ENCODE assay signal across 16 cellular contexts in genomic region chr4:156976147-156976546, GRCh38. TPM values are rescaled to one million over a fixed set of nuclear protein-coding genes. Genes with fewer than 3 reads are reported as not detected.
A peak's percentile ranks its signal among the peaks of the same experiment; 100 is the strongest.
DNase-seq lines count a peak whose midpoint lies in the region; ATAC-seq and TF ChIP-seq lines count a peak whose summit lies in the region.
"Had no signal": no experiment of that assay in that cellular context is flagged by ENCODE, and none has a peak within 500 bp of the region (broad histone marks: within the 10 kb centered on the region; RNA-seq: fewer than 3 reads in every experiment).

No MANE protein-coding gene starts in this region.

- TF ChIP-seq POLR2A in IMR-90 (IDR thresholded peaks at IDR 0.05; ENCODE audit: low read depth, low read length) = no peak

- H3K4me2 ChIP-seq in IMR-90 (ENCODE audit: low read depth, low read length) (peak overlapping the region; percentile 73; the same call in 1 of the 2 replicates), mammary epithelial cell (ENCODE audit: insufficient read depth, low read depth, low read length) (peak overlapping the region; percentile 25), hepatocyte (peak overlapping the region; percentile 43)
- H3K4me2 ChIP-seq: A549 had no signal

- no peak for TF ChIP-seq RAD21 in IMR-90 (IDR thresholded peaks at IDR 0.05; ENCODE audit: low read length)

- peak overlapping the region; percentile 63; the same call in 1 of the 2 replicates for H3K23ac ChIP-seq in IMR-90 (ENCODE audit: low read depth, low read length)

- H4K5ac ChIP-seq in IMR-90 (ENCODE audit: low read depth, low read length) = peak overlapping the region; percentile 19; the same call in 1 of the 2 replicates

- H3K4me1 ChIP-seq in ACC112 (ENCODE audit: control insufficient read depth, insufficient read depth, low read length, unreplicated experiment) (peaks cover 57% of the 10 kb centered on the region), IMR-90 (ENCODE audit: control insufficient read depth, insufficient read depth, low read length) (peaks cover 12% of the 10 kb centered on the region; the same call in 1 of the 2 replicates), mammary epithelial cell (ENCODE audit: insufficient read depth, low read length) (peaks cover 44% of the 10 kb centered on the region), hepatocyte (ENCODE audit: insufficient read depth) (peaks cover 25% of the 10 kb centered on the region), A673 (ENCODE audit: insufficient read depth, low read length, poor library complexity, severe bottlenecking) (peaks cover 17% of the 10 kb centered on the region)
- H3K4me1 ChIP-seq: A549 had no signal

- H3K36me3 ChIP-seq in ACC112 (ENCODE audit: insufficient read depth, low read length) (no peaks in the 10 kb centered on the region), IMR-90 (ENCODE audit: control insufficient read depth, insufficient read depth, low read length) (no peaks in the 10 kb centered on the region), mammary epithelial cell (ENCODE audit: insufficient read depth, low read length) (no peaks in the 10 kb centered on the region), hepatocyte (replicated peaks; ENCODE audit: insufficient read depth, low read depth) (no peaks in the 10 kb centered on the region), A673 (ENCODE audit: insufficient read depth, low read length, poor library complexity, severe bottlenecking) (no peaks in the 10 kb centered on the region)
- H3K36me3 ChIP-seq: neutrophil had no signal

- peak overlapping the region; percentile 92 for H2BK20ac ChIP-seq in IMR-90 (ENCODE audit: low read depth, low read length)

- DNase-seq in IMR-90 (peak; percentile 87), mammary epithelial cell (peak; percentile 71), hepatocyte (ENCODE audit: low spot score) (no peak), A673 (ENCODE audit: low spot score) (no peak)
- DNase-seq in activated naive CD4-positive, alpha-beta T cell treated with Interleukin-2 at 50 U/mL for 16 hours = no peak
- DNase-seq: activated CD4-positive, alpha-beta T cell treated with anti-CD3 and anti-CD28 coated beads for 1 hour; activated T-cell treated with anti-CD3 and anti-CD28 coated beads, Interleukin-2, amount 50 U/mL, for 1 hour; aorta; NCI-H1092 treated with DMSO at 0.1 percent for 48 hours; NCI-H446 treated with DMSO at 0.1 percent for 48 hours; stimulated activated CD4-positive, alpha-beta T cell treated with anti-CD3 and anti-CD28 coated beads, Interleukin-12 subunit alpha, Interleukin-12 subunit beta, amount 100 ng/mL, for 4 hours had no signal

- peak overlapping the region; percentile 14; the same call in 1 of the 2 replicates for H3K56ac ChIP-seq in IMR-90 (ENCODE audit: extremely low read depth, insufficient read depth, low read length)

- ATAC-seq in IMR-90 (ENCODE audit: low read depth) (peak; percentile 25), GM18868 (IDR thresholded peaks at IDR 0.05; ENCODE audit: unreplicated experiment) (no peak), GM21576 (IDR thresholded peaks at IDR 0.05; ENCODE audit: unreplicated experiment) (no peak)
- ATAC-seq: A549 had no signal

- H2BK5ac ChIP-seq in IMR-90 (ENCODE audit: low read depth, low read length, poor library complexity, severe bottlenecking) = peak overlapping the region; percentile 78

- POLR2A ChIA-PET in IMR-90 (lab: Charles Lee; ENCODE audit: unreplicated experiment) (interaction anchor here (0.5 kb wide), 1 partner anchor 253 kb away, joined by 4 read pairs; no protein-coding TSS in a partner anchor), A673 (lab: Charles Lee; ENCODE audit: low non-redundant PET) (no interaction called here)

- H2BK120ac ChIP-seq in IMR-90 (ENCODE audit: low read depth, low read length) = peak overlapping the region; percentile 88

- no peaks in the 10 kb centered on the region for H4K20me1 ChIP-seq in IMR-90 (ENCODE audit: insufficient read depth, low read length)
- no peaks in the 10 kb centered on the region for H4K20me1 ChIP-seq in mammary epithelial cell (ENCODE audit: insufficient read depth, low read length)
- H4K20me1 ChIP-seq in hepatocyte (ENCODE audit: insufficient read depth, poor library complexity, severe bottlenecking) = no peaks in the 10 kb centered on the region

- dilution Hi-C loops in IMR-90 (cut with HindIII; ENCODE audit: low sequenced_read_pairs, unreplicated experiment) (no loop called here), mammary epithelial cell (cut with HindIII; ENCODE audit: low sequenced_read_pairs) (no loop called here)

- H3K27me3 ChIP-seq in ACC112 (ENCODE audit: insufficient read depth, low read length) (no peaks in the 10 kb centered on the region), IMR-90 (ENCODE audit: control insufficient read depth, insufficient read depth, low read length) (no peaks in the 10 kb centered on the region), mammary epithelial cell (ENCODE audit: insufficient read depth, low read length) (no peaks in the 10 kb centered on the region), hepatocyte (no peaks in the 10 kb centered on the region), A673 (replicated peaks; ENCODE audit: insufficient read depth, low read depth, low read length, poor library complexity) (no peaks in the 10 kb centered on the region)

- TF ChIP-seq CTCF in IMR-90 (conservative IDR thresholded peaks at IDR 0.05; ENCODE audit: low read depth, low read length) (no peak), mammary epithelial cell (conservative IDR thresholded peaks at IDR 0.05 in 1 of 2, IDR thresholded peaks at IDR 0.05 in 1 of 2; ENCODE audit: extremely low read depth in 1 of 2, insufficient read depth in 1 of 2, low read depth in 1 of 2, low read length in 2 of 2) (no peak), hepatocyte (IDR thresholded peaks at IDR 0.05; ENCODE audit: poor library complexity) (no peak), A673 (conservative IDR thresholded peaks at IDR 0.05; ENCODE audit: low read depth, low read length) (no peak)

- H3K9me2 ChIP-seq in hepatocyte (replicated peaks; ENCODE audit: insufficient read depth) = no peaks in the 10 kb centered on the region

- H2AK5ac ChIP-seq in IMR-90 (ENCODE audit: low read depth, low read length) = peak overlapping the region; percentile 59; the same call in 1 of the 2 replicates

- H2BK15ac ChIP-seq in IMR-90 (ENCODE audit: low read depth, low read length) = peak overlapping the region; percentile 77; the same call in 1 of the 3 replicates

- H3K4ac ChIP-seq in IMR-90 (ENCODE audit: low read depth, low read length) = peak overlapping the region; percentile 64; the same call in 1 of the 2 replicates

- H3K4me3 ChIP-seq in ACC112 (ENCODE audit: low read depth, low read length) (peak overlapping the region; percentile 34; the same call in 1 of the 2 replicates), IMR-90 (ENCODE audit: insufficient read depth, low read depth, low read length) (no peak overlapping the region), mammary epithelial cell (replicated peaks in 1 of 3; ENCODE audit: insufficient read depth in 1 of 3, low read depth in 2 of 3, low read length in 3 of 3) (no peak overlapping the region), hepatocyte (no peak overlapping the region), A673 (ENCODE audit: low read depth, low read length, poor library complexity, severe bottlenecking) (no peak overlapping the region)
- H3K4me3 ChIP-seq: A549 had no signal

- H3K9me1 ChIP-seq in IMR-90 (ENCODE audit: insufficient read depth, low read length) = no peaks in the 10 kb centered on the region

- no TSS peak for BruUV-seq in IMR-90 (replicated peaks; lab: Mats Ljungman, UMichigan)
- no TSS peak for BruUV-seq in mammary epithelial cell (replicated peaks; lab: Mats Ljungman, UMichigan)
- BruUV-seq in A673 (replicated peaks; lab: Mats Ljungman, UMichigan) = no TSS peak

- peak overlapping the region in 1 of 2 experiments; percentile 64; a peak in 2 of 4 replicates for H4K8ac ChIP-seq in IMR-90 (ENCODE audit: low read depth in 2 of 2, low read length in 2 of 2)

- H2AFZ ChIP-seq in ACC112 (ENCODE audit: low read length, unreplicated experiment) (peak overlapping the region; percentile 55), IMR-90 (replicated peaks; ENCODE audit: low read length, poor library complexity) (no peak overlapping the region), mammary epithelial cell (ENCODE audit: low read depth, low read length) (no peak overlapping the region), hepatocyte (no peak overlapping the region)

- H2AK9ac ChIP-seq in IMR-90 (replicated peaks; ENCODE audit: low read depth, low read length, poor library complexity) = no peak overlapping the region

- no peak overlapping the region for H3K9ac ChIP-seq in IMR-90 (ENCODE audit: low read depth, low read length)
- no peak overlapping the region for H3K9ac ChIP-seq in mammary epithelial cell (ENCODE audit: insufficient read depth, low read length)

- H3K79me2 ChIP-seq in ACC112 (ENCODE audit: control insufficient read depth, insufficient read depth, low read length, unreplicated experiment) (no peaks in the 10 kb centered on the region), mammary epithelial cell (ENCODE audit: insufficient read depth, low read length) (no peaks in the 10 kb centered on the region), hepatocyte (no peaks in the 10 kb centered on the region)

- intact Hi-C loops in IMR-90 (cut with micrococcal nuclease) = no loop called here
- intact Hi-C loops in mammary epithelial cell (cut with micrococcal nuclease) = no loop called here
- intact Hi-C loops in A673 (cut with micrococcal nuclease; ENCODE audit: unreplicated experiment) = loop anchor here (10.0 kb wide), 1 partner anchor 999 kb away; no protein-coding TSS in a partner anchor

- peak overlapping the region; percentile 65 for H4K91ac ChIP-seq in IMR-90 (ENCODE audit: insufficient read depth, low read depth, low read length)

- no peaks in the 10 kb centered on the region for H3K9me3 ChIP-seq in IMR-90 (ENCODE audit: control insufficient read depth, insufficient read depth, low read length)
- H3K9me3 ChIP-seq in mammary epithelial cell (replicated peaks; ENCODE audit: insufficient read depth, low read length) = no peaks in the 10 kb centered on the region
- H3K9me3 ChIP-seq in hepatocyte (ENCODE audit: low read depth) = no peaks in the 10 kb centered on the region
- H3K9me3 ChIP-seq in A673 (ENCODE audit: low read depth, low read length, poor library complexity, severe bottlenecking) = no peaks in the 10 kb centered on the region
- H3K9me3 ChIP-seq: A549, neutrophil had no signal

- peak overlapping the region; percentile 70; the same call in 1 of the 2 replicates for H3K18ac ChIP-seq in IMR-90 (ENCODE audit: low read depth, low read length)

- H3K14ac ChIP-seq in IMR-90 (replicated peaks; ENCODE audit: low read depth, low read length) = no peak overlapping the region

- CTCF ChIA-PET in IMR-90 (lab: Yijun Ruan, JAX) (interaction anchor here (0.6 to 2.9 kb wide), 3 partner anchors 65 to 208 kb away, joined by 3 to 11 read pairs (median 8); no protein-coding TSS in a partner anchor), mammary epithelial cell (lab: Charles Lee; ENCODE audit: low non-redundant PET) (no interaction called here), A673 (lab: Charles Lee) (no interaction called here)

- no CpG with 5 or more reads among the region's 2 CpGs for WGBS in IMR-90 (ENCODE audit: extremely low coverage in 2 of 2, insufficient read length in 1 of 2), 2 experiments
- 76% methylated on average over 2 of the region's 2 CpGs for WGBS in mammary epithelial cell (ENCODE audit: low coverage, missing lambda C conversion rate)
- WGBS in hepatocyte (ENCODE audit: low lambda C conversion rate, missing lambda C conversion rate) = 83% methylated on average over 2 of the region's 2 CpGs

- in situ Hi-C loops in IMR-90 (cut with MboI; ENCODE audit: low sequenced_read_pairs) = no loop called here
- in situ Hi-C loops in mammary epithelial cell (cut with MboI; ENCODE audit: low sequenced_read_pairs in 2 of 2) = no loop called here

- H3K79me1 ChIP-seq in IMR-90 (ENCODE audit: low read depth in 1 of 2, low read length in 2 of 2) = no peaks in the 10 kb centered on the region

- peak overlapping the region; percentile 76 for H3K27ac ChIP-seq in ACC112 (ENCODE audit: low read depth, low read length)
- H3K27ac ChIP-seq in IMR-90 (ENCODE audit: insufficient read depth, low read length) = 0 out of 2 replicates have a peak overlapping the region, but pooled peaks have one; percentile 22
- H3K27ac ChIP-seq in mammary epithelial cell (ENCODE audit: insufficient read depth, low read depth, low read length) = peak overlapping the region; percentile 54
- peak overlapping the region; percentile 61 for H3K27ac ChIP-seq in hepatocyte
- no peak overlapping the region for H3K27ac ChIP-seq in A673 (ENCODE audit: low read depth, low read length, poor library complexity, severe bottlenecking)
- H3K27ac ChIP-seq: A549, neutrophil had no signal

RNA-seq across cellular contexts. Expression of gene PDGFC, which starts 4.5 kb away (rescaled TPM):
- 90.7 and 105 TPM in 2 replicates for total RNA-seq in IMR-90 (2012; rRNA removed)
- 15.6 and 19.8 TPM in 2 replicates for polyA plus RNA-seq in IMR-90 (2012; rRNA removed)
- 4.4 and 11.0 TPM in 2 replicates for polyA plus RNA-seq in IMR-90 (2012; cell fraction: cytosol; rRNA removed)
- 13.5 and 32.1 TPM in 2 replicates for polyA plus RNA-seq in IMR-90 (2012; cell fraction: nucleus; rRNA removed; ENCODE audit: low replicate concordance)
- total RNA-seq in mammary epithelial cell = 10 to 100 TPM; 32.2 to 69.3 TPM
- 17.6 TPM for polyA plus RNA-seq in mammary epithelial cell
- 78.9 TPM for polyA minus RNA-seq in mammary epithelial cell
- 58.7 and 63.3 TPM in 2 replicates for total RNA-seq in hepatocyte
- polyA plus RNA-seq in hepatocyte = 30.2 and 35.5 TPM in 2 replicates
- 28.0 and 32.6 TPM in 2 replicates for total RNA-seq in A673 (2021)

Comparison
In these comparisons a context has a peak if more than half of its experiments do, and no peak if none do; other contexts are left out.
1. DNase-seq: peak in IMR-90 (single experiment) and mammary epithelial cell (single experiment); none in hepatocyte (single experiment), activated naive CD4-positive, alpha-beta T cell treated with Interleukin-2 at 50 U/mL for 16 hours (single experiment) and A673 (single experiment).
2. Peak in every context shown above with its lines, with median percentiles within 50 percentile points of each other: H3K4me2 ChIP-seq.